7 cellular contexts compared by ENCODE assay signal in the genomic region with DNA sequence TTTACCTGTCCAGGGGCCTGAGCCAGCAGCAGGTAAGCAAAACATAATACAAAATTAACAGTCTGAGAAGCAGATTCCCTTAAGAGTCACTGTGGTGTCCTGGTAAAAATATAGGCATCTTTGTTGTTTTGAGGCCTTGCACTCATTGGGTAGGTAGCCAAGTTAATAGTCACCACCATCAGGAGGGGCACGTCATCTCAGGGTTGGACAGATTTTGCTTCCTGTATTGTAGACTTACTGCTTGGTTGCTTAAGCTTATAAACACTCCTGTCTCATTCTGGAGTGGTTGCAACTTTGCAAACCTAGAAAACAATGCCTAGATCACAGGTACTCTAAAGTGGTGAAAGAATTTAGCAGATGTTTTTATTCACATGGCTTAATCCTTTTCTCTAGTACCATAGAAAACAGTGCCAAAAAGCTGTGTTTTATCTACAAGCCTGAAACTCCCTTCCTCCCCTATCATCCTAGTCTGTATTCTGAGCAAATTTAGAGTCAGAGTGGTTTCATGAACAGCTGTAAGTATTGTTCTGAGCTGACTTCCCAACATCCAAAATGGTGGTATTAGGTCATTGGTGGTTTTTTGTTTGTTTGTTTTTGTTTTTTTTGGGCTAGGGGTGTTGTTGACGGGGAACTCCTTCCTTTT.
DNase-seq lines count a peak whose midpoint lies in the region; ATAC-seq and TF ChIP-seq lines count a peak whose summit lies in the region.

No MANE protein-coding gene starts in this region.

- no peak for TF ChIP-seq CTCF in cardiac muscle cell (IDR thresholded peaks at IDR 0.05; ENCODE audit: low read depth, low read length)

- CTCF ChIA-PET in activated CD4-positive, alpha-beta memory T cell treated with anti-CD3 and anti-CD28 coated beads for 36 hours (lab: Charles Lee), result interaction anchor here (0.6 to 2.9 kb wide), 10 partner anchors 10 to 286 kb away, joined by 3 to 13 read pairs (median 8); no protein-coding TSS in a partner anchor

- no peaks in the 10 kb centered on the region for H3K27me3 ChIP-seq in cardiac muscle cell

- H3K36me3 Mint-ChIP-seq in activated CD4-positive, alpha-beta memory T cell treated with anti-CD3 and anti-CD28 coated beads for 36 hours, result peaks cover 62% of the 10 kb centered on the region

- H3K4me1 Mint-ChIP-seq in activated CD4-positive, alpha-beta memory T cell treated with anti-CD3 and anti-CD28 coated beads for 36 hours (ENCODE audit: low read depth), result peaks cover 78% of the 10 kb centered on the region

- peak; percentile 56 for DNase-seq in activated CD4-positive, alpha-beta memory T cell treated with anti-CD3 and anti-CD28 coated beads for 36 hours
- DNase-seq in cardiac muscle cell (ENCODE audit: low read depth in 1 of 2, low spot score in 1 of 2) (peak in 1 of 2 donors; percentile 85), stromal cell of bone marrow (ENCODE audit: low read depth) (peak; percentile 58), posterior cingulate gyrus (no peak), NCI-H526 treated with DMSO at 0.1 percent for 48 hours (lab: John Stamatoyannopoulos, UW) (no peak)

- H3K27ac Mint-ChIP-seq in activated CD4-positive, alpha-beta memory T cell treated with anti-CD3 and anti-CD28 coated beads for 36 hours, result peak overlapping the region; percentile 93

- peak; percentile 7 for ATAC-seq in GM19025 (IDR thresholded peaks at IDR 0.05; ENCODE audit: low read depth, unreplicated experiment)
- ATAC-seq in HG03039 (IDR thresholded peaks at IDR 0.05; ENCODE audit: unreplicated experiment), result peak; percentile 26

- H3K36me3 ChIP-seq in cardiac muscle cell, result peaks cover 10% of the 10 kb centered on the region

- H3K4me1 ChIP-seq in cardiac muscle cell (ENCODE audit: low read depth), result peaks cover 28% of the 10 kb centered on the region

- POLR2A ChIA-PET in activated CD4-positive, alpha-beta memory T cell treated with anti-CD3 and anti-CD28 coated beads for 36 hours (lab: Charles Lee), result interaction anchor here (0.6 to 3.8 kb wide), 20 partner anchors 24 to 252 kb away, joined by 3 to 27 read pairs (median 8); no protein-coding TSS in a partner anchor

- no peaks in the 10 kb centered on the region for H3K27me3 Mint-ChIP-seq in activated CD4-positive, alpha-beta memory T cell treated with anti-CD3 and anti-CD28 coated beads for 36 hours

- peak overlapping the region; percentile 86 for H3K4me3 Mint-ChIP-seq in activated CD4-positive, alpha-beta memory T cell treated with anti-CD3 and anti-CD28 coated beads for 36 hours

- intact Hi-C loops in activated CD4-positive, alpha-beta memory T cell treated with anti-CD3 and anti-CD28 coated beads for 36 hours (cut with micrococcal nuclease), result loop anchor here (1.0 to 5.0 kb wide), 10 partner anchors 23 to 845 kb away; no protein-coding TSS in a partner anchor
- intact Hi-C loops in posterior cingulate gyrus (cut with DNase I), result no loop called here

- H3K27ac ChIP-seq in cardiac muscle cell, result peak overlapping the region; percentile 65

- H3K4me3 ChIP-seq in cardiac muscle cell, result no peak overlapping the region

- no peaks in the 10 kb centered on the region for H3K9me3 ChIP-seq in cardiac muscle cell (ENCODE audit: low read depth)

- H3K9me3 Mint-ChIP-seq in activated CD4-positive, alpha-beta memory T cell treated with anti-CD3 and anti-CD28 coated beads for 36 hours, result no peaks in the 10 kb centered on the region

Comparison
In these comparisons a context has a peak if more than half of its experiments do, and no peak if none do; other contexts are left out.
1. DNase-seq: peak in activated CD4-positive, alpha-beta memory T cell treated with anti-CD3 and anti-CD28 coated beads for 36 hours (single experiment) and stromal cell of bone marrow (single experiment); none in posterior cingulate gyrus (0 of 10) and NCI-H526 treated with DMSO at 0.1 percent for 48 hours (single experiment).